8 cellular contexts compared by ENCODE assay signal in genomic region chr3:9890249-9891071, GRCh38. TPM values are rescaled to one million over a fixed set of nuclear protein-coding genes. Genes with fewer than 3 reads are reported as not detected.
DNase-seq lines count a peak whose midpoint lies in the region; ATAC-seq and TF ChIP-seq lines count a peak whose summit lies in the region.

Gene JAGN1 (plus strand): TSS chr3:9890610. CDS start chr3:9890723, 113 bp downstream.

- no peaks in the 10 kb centered on the region for H3K9me3 ChIP-seq in ovary
- H3K9me3 ChIP-seq in thoracic aorta = no peaks in the 10 kb centered on the region

- intact Hi-C loops in Right ventricle myocardium inferior (cut with DNase I) (loop anchor here (2.0 kb wide), 2 partner anchors 26 to 28 kb away; partner anchors contain the start of gene IL17RC), ovary (cut with DNase I) (no loop called here)

- H3K4me1 ChIP-seq in ovary (ENCODE audit: insufficient read depth) = peaks cover 5% of the 10 kb centered on the region
- H3K4me1 ChIP-seq in thoracic aorta (ENCODE audit: control insufficient read depth in 1 of 2, low read depth in 2 of 2) = peaks cover 10 to 15% of the 10 kb centered on the region in 2 donors

- CTCF ChIA-PET in GM10248 (lab: Yijun Ruan, JAX) = interaction anchor here (0.8 to 2.7 kb wide), 6 partner anchors 10 to 43 kb away, joined by 3 to 12 read pairs (median 4); partner anchors contain the start of genes CIDEC and CRELD1

- H3K27ac ChIP-seq in ovary = peak within 1 kb of the TSS; percentile 83 to 86
- H3K27ac ChIP-seq in thoracic aorta = peak within 1 kb of the TSS; percentile 87 to 97

- peak; percentile 86 for ATAC-seq in activated naive CD8-positive, alpha-beta T cell treated with anti-CD3 and anti-CD28 coated beads, Interleukin-2, amount 10 ng/mL, durations not matched to agents 7 days and 5 days (ENCODE audit: low read depth)
- ATAC-seq in Right ventricle myocardium inferior (peak; percentile 98), thoracic aorta (ENCODE audit: insufficient number of reproducible peaks, low FRiP score, low read depth) (peak; percentile 91)

- no peaks in the 10 kb centered on the region for H3K9me3 Mint-ChIP-seq in activated naive CD8-positive, alpha-beta T cell treated with anti-CD3 and anti-CD28 coated beads, Interleukin-2, amount 10 ng/mL, durations not matched to agents 7 days and 5 days

- no peaks in the 10 kb centered on the region for H3K36me3 ChIP-seq in ovary
- H3K36me3 ChIP-seq in thoracic aorta = peaks cover 7% of the 10 kb centered on the region

- H3K27ac Mint-ChIP-seq in activated naive CD8-positive, alpha-beta T cell treated with anti-CD3 and anti-CD28 coated beads, Interleukin-2, amount 10 ng/mL, durations not matched to agents 7 days and 5 days = peak within 1 kb of the TSS; percentile 99

- H3K4me3 Mint-ChIP-seq in activated naive CD8-positive, alpha-beta T cell treated with anti-CD3 and anti-CD28 coated beads, Interleukin-2, amount 10 ng/mL, durations not matched to agents 7 days and 5 days = peak within 1 kb of the TSS; percentile 97

- H3K4me3 ChIP-seq in HFF-Myc (replicated peaks; ENCODE audit: low read depth, low read length) (peak within 1 kb of the TSS; percentile 97), ovary (peak within 1 kb of the TSS; percentile 90), thoracic aorta (peak within 1 kb of the TSS; percentile 100)

- TF ChIP-seq POLR2A in ovary (IDR thresholded peaks at IDR 0.05) = peak; percentile 93

- DNase-seq in GM10248 (ENCODE audit: extremely low spot score) = peak; percentile 95
- DNase-seq in HFF-Myc (ENCODE audit: extremely low read depth, low read depth) = peak; percentile 71
- DNase-seq in NAMALWA (ENCODE audit: low spot score) = peak; percentile 90
- peak; percentile 57 to 86 for DNase-seq in SW 1271 (lab: John Stamatoyannopoulos, UW)
- DNase-seq in activated naive CD8-positive, alpha-beta T cell treated with anti-CD3 and anti-CD28 coated beads, Interleukin-2, amount 10 ng/mL, durations not matched to agents 7 days and 5 days = peak; percentile 90
- peak; percentile 94 for DNase-seq in Right ventricle myocardium inferior (ENCODE audit: missing footprints)
- DNase-seq in ovary = peak; percentile 86 to 94 (median 91)
- peak; percentile 68 for DNase-seq in thoracic aorta (ENCODE audit: low spot score)

- WGBS in ovary, 3 donors = 0 to 1% (median 0%) methylated on average over 62 of the region's 62 CpGs

- H3K36me3 Mint-ChIP-seq in activated naive CD8-positive, alpha-beta T cell treated with anti-CD3 and anti-CD28 coated beads, Interleukin-2, amount 10 ng/mL, durations not matched to agents 7 days and 5 days = peaks cover 28% of the 10 kb centered on the region

- H3K27me3 Mint-ChIP-seq in activated naive CD8-positive, alpha-beta T cell treated with anti-CD3 and anti-CD28 coated beads, Interleukin-2, amount 10 ng/mL, durations not matched to agents 7 days and 5 days = no peaks in the 10 kb centered on the region

- TF ChIP-seq EP300 in ovary (IDR thresholded peaks at IDR 0.05) = no peak

- TF ChIP-seq CTCF in GM10248 (IDR thresholded peaks at IDR 0.05; ENCODE audit: control extremely low read depth, extremely low read depth, low read depth, missing control alignments) = no peak
- TF ChIP-seq CTCF in HFF-Myc (IDR thresholded peaks at IDR 0.05; ENCODE audit: low read depth, low read length, missing control alignments) = no peak
- TF ChIP-seq CTCF in ovary (IDR thresholded peaks at IDR 0.05) = no peak
- TF ChIP-seq CTCF in thoracic aorta (IDR thresholded peaks at IDR 0.05) = peak; percentile 20

- peaks cover 35% of the 10 kb centered on the region for H3K4me1 Mint-ChIP-seq in activated naive CD8-positive, alpha-beta T cell treated with anti-CD3 and anti-CD28 coated beads, Interleukin-2, amount 10 ng/mL, durations not matched to agents 7 days and 5 days

- no peaks in the 10 kb centered on the region for H3K27me3 ChIP-seq in ovary
- no peaks in the 10 kb centered on the region for H3K27me3 ChIP-seq in thoracic aorta (replicated peaks; ENCODE audit: insufficient read depth)

- POLR2A ChIA-PET in GM10248 (lab: Yijun Ruan, JAX) = no interaction called here
- POLR2A ChIA-PET in activated naive CD8-positive, alpha-beta T cell treated with anti-CD3 and anti-CD28 coated beads, Interleukin-2, amount 10 ng/mL, durations not matched to agents 7 days and 5 days (lab: Charles Lee) = interaction anchor here (0.6 to 3.6 kb wide), 17 partner anchors 10 to 908 kb away, joined by 3 to 32 read pairs (median 4); partner anchors contain the start of genes ARPC4, CIDEC, CRELD1 and IL17RE

RNA-seq across cellular contexts. Expression of gene JAGN1, which starts in this region (rescaled TPM):
- 10 to 100 TPM; 31.5 to 34.2 TPM for total RNA-seq in activated naive CD8-positive, alpha-beta T cell treated with anti-CD3 and anti-CD28 coated beads, Interleukin-2, amount 10 ng/mL, durations not matched to agents 7 days and 5 days
- total RNA-seq in Right ventricle myocardium inferior (19.1 TPM), ovary (10 to 100 TPM; 25.7 to 39.9 (median 31.6) TPM), thoracic aorta (10 to 100 TPM; 21.5 to 38.6 TPM)
- polyA plus RNA-seq in ovary = 10 to 100 TPM; 36.2 to 54.0 TPM

Comparison
In these comparisons a context has a peak if more than half of its experiments do, and no peak if none do; other contexts are left out.
1. Peak in every context shown above with its lines: DNase-seq, ATAC-seq, H3K4me3 ChIP-seq and H3K27ac ChIP-seq.